14 cellular contexts compared by ENCODE assay signal in genomic region chr22:41782316-41782715, GRCh38. TPM values are rescaled to one million over a fixed set of nuclear protein-coding genes. Genes with fewer than 3 reads are reported as not detected.
DNase-seq lines count a peak whose midpoint lies in the region; ATAC-seq and TF ChIP-seq lines count a peak whose summit lies in the region.
"Had no signal": no experiment of that assay in that cellular context is flagged by ENCODE, and none has a peak within 500 bp of the region (broad histone marks: within the 10 kb centered on the region; RNA-seq: fewer than 3 reads in every experiment).

No MANE protein-coding gene starts in this region.

- H3K27ac Mint-ChIP-seq in CD8-positive, alpha-beta T cell = peak overlapping the region; percentile 99
- H3K27ac Mint-ChIP-seq in activated T-cell treated with anti-CD3 and anti-CD28 coated beads, Interleukin-2, amount 50 U/mL, for 72 hours = peak overlapping the region; percentile 91
- H3K27ac Mint-ChIP-seq in naive B cell = peak overlapping the region; percentile 93 to 99 (median 99)

- H3K36me3 Mint-ChIP-seq in CD8-positive, alpha-beta T cell = peaks cover 27% of the 10 kb centered on the region
- no peaks in the 10 kb centered on the region for H3K36me3 Mint-ChIP-seq in activated T-cell treated with anti-CD3 and anti-CD28 coated beads, Interleukin-2, amount 50 U/mL, for 72 hours (ENCODE audit: insufficient read depth in 2 of 2)
- peaks cover 0 to 8% of the 10 kb centered on the region in 2 donors for H3K36me3 Mint-ChIP-seq in naive B cell

- TF ChIP-seq POLR2A in IMR-90 (IDR thresholded peaks at IDR 0.05; ENCODE audit: low read depth, low read length) = no peak

- intact Hi-C loops in CD8-positive, alpha-beta T cell (cut with DNase I, micrococcal nuclease) = loop anchor here in 1 of 2 experiments (5.0 kb wide), 1 partner anchor 85 kb away; the partner anchor contains the start of gene MEI1
- intact Hi-C loops in IMR-90 (cut with micrococcal nuclease) (no loop called here), left ventricle myocardium inferior (cut with micrococcal nuclease) (no loop called here)

- H3K9me3 ChIP-seq in CD8-positive, alpha-beta T cell (ENCODE audit: low read length) = no peaks in the 10 kb centered on the region
- H3K9me3 ChIP-seq in IMR-90 (ENCODE audit: control insufficient read depth, insufficient read depth, low read length) (no peaks in the 10 kb centered on the region), hepatocyte (ENCODE audit: low read depth) (no peaks in the 10 kb centered on the region), left ventricle myocardium inferior (replicated peaks) (no peaks in the 10 kb centered on the region)
- H3K9me3 ChIP-seq: SJCRH30 had no signal

- in situ Hi-C loops in IMR-90 (cut with MboI; ENCODE audit: low sequenced_read_pairs) = no loop called here

- no peak overlapping the region; a peak in 1 of 4 replicates for H4K8ac ChIP-seq in IMR-90 (ENCODE audit: low read depth in 2 of 2, low read length in 2 of 2)

- H2AK5ac ChIP-seq in IMR-90 (ENCODE audit: low read depth, low read length) = no peak overlapping the region

- H3K4me3 Mint-ChIP-seq in CD8-positive, alpha-beta T cell = peak overlapping the region; percentile 89
- peak overlapping the region; percentile 86 to 93 for H3K4me3 Mint-ChIP-seq in activated T-cell treated with anti-CD3 and anti-CD28 coated beads, Interleukin-2, amount 50 U/mL, for 72 hours
- H3K4me3 Mint-ChIP-seq in naive B cell = peak overlapping the region; percentile 79 to 94 (median 87)

- H3K27me3 Mint-ChIP-seq in CD8-positive, alpha-beta T cell (ENCODE audit: low read depth) = no peaks in the 10 kb centered on the region
- no peaks in the 10 kb centered on the region for H3K27me3 Mint-ChIP-seq in activated T-cell treated with anti-CD3 and anti-CD28 coated beads, Interleukin-2, amount 50 U/mL, for 72 hours (ENCODE audit: low read depth)
- no peaks in the 10 kb centered on the region for H3K27me3 Mint-ChIP-seq in naive B cell

- H3K79me1 ChIP-seq in IMR-90 (ENCODE audit: low read depth in 1 of 2, low read length in 2 of 2) = no peaks in the 10 kb centered on the region

- WGBS in IMR-90 (ENCODE audit: extremely low coverage in 2 of 2, insufficient read length in 1 of 2), 2 experiments = 87% methylated on average over 3 of the region's 6 CpGs; no CpG with 5 or more reads in 1 of the 2 experiments
- 83% methylated on average over 6 of the region's 6 CpGs for WGBS in hepatocyte (ENCODE audit: low lambda C conversion rate, missing lambda C conversion rate)

- H2AFZ ChIP-seq in IMR-90 (replicated peaks; ENCODE audit: low read length, poor library complexity) = peak overlapping the region; percentile 59
- H2AFZ ChIP-seq in hepatocyte = no peak overlapping the region

- no peak overlapping the region for H3K9ac ChIP-seq in IMR-90 (ENCODE audit: low read depth, low read length)

- H3K9me1 ChIP-seq in IMR-90 (ENCODE audit: insufficient read depth, low read length) = no peaks in the 10 kb centered on the region

- no peak overlapping the region for H2BK5ac ChIP-seq in IMR-90 (ENCODE audit: low read depth, low read length, poor library complexity, severe bottlenecking)

- POLR2A ChIA-PET in CD8-positive, alpha-beta T cell (lab: Charles Lee) = interaction anchor here (1.5 to 11.8 kb wide), 6 partner anchors 12 to 94 kb away, joined by 6 to 289 read pairs (median 9); partner anchors contain the start of genes CCDC134 and SNU13
- POLR2A ChIA-PET in IMR-90 (lab: Charles Lee; ENCODE audit: unreplicated experiment) = no interaction called here

- peak overlapping the region; percentile 86 for H3K27ac ChIP-seq in CD8-positive, alpha-beta T cell (ENCODE audit: low read depth, low read length)
- H3K27ac ChIP-seq in IMR-90 (ENCODE audit: insufficient read depth, low read length) (no peak overlapping the region), hepatocyte (no peak overlapping the region), left ventricle myocardium inferior (replicated peaks) (no peak overlapping the region)
- H3K27ac ChIP-seq: C4-2B, SJCRH30, VCaP had no signal

- no peak overlapping the region for H4K91ac ChIP-seq in IMR-90 (ENCODE audit: insufficient read depth, low read depth, low read length)

- H2BK120ac ChIP-seq in IMR-90 (ENCODE audit: low read depth, low read length) = no peak overlapping the region

- H3K4me1 ChIP-seq in CD8-positive, alpha-beta T cell (ENCODE audit: insufficient read depth, low read length) = peaks cover 40% of the 10 kb centered on the region
- H3K4me1 ChIP-seq in IMR-90 (ENCODE audit: control insufficient read depth, insufficient read depth, low read length) (no peaks in the 10 kb centered on the region), hepatocyte (ENCODE audit: insufficient read depth) (no peaks in the 10 kb centered on the region), left ventricle myocardium inferior (no peaks in the 10 kb centered on the region)
- H3K4me1 ChIP-seq: SJCRH30 had no signal

- no peaks in the 10 kb centered on the region for H3K9me2 ChIP-seq in hepatocyte (replicated peaks; ENCODE audit: insufficient read depth)

- no peak overlapping the region for H3K4ac ChIP-seq in IMR-90 (ENCODE audit: low read depth, low read length)

- no TSS peak for BruUV-seq in IMR-90 (replicated peaks; lab: Mats Ljungman, UMichigan)

- no peak overlapping the region for H3K4me2 ChIP-seq in IMR-90 (ENCODE audit: low read depth, low read length)
- H3K4me2 ChIP-seq in hepatocyte = no peak overlapping the region

- dilution Hi-C loops in IMR-90 (cut with HindIII; ENCODE audit: low sequenced_read_pairs, unreplicated experiment) = no loop called here

- H3K18ac ChIP-seq in IMR-90 (ENCODE audit: low read depth, low read length) = no peak overlapping the region

- DNase-seq in CD8-positive, alpha-beta T cell = peak in 4 of 7 experiments; percentile 27 to 54 (median 34)
- DNase-seq in IMR-90 = no peak
- peak; percentile 33 to 44 for DNase-seq in activated T-cell treated with anti-CD3 and anti-CD28 coated beads, Interleukin-2, amount 50 U/mL, for 72 hours
- DNase-seq in naive B cell = no peak
- no peak for DNase-seq in hepatocyte (ENCODE audit: low spot score)
- no peak for DNase-seq in left ventricle myocardium inferior
- DNase-seq: effector CD4-positive, alpha-beta T cell; GOT3; NCI-H1417 treated with DMSO at 0.1 percent for 48 hours; SJCRH30 had no signal

- no peak for ATAC-seq in CD8-positive, alpha-beta T cell
- ATAC-seq in IMR-90 (ENCODE audit: low read depth) = no peak
- ATAC-seq in activated T-cell treated with anti-CD3 and anti-CD28 coated beads, Interleukin-2, amount 50 U/mL, for 72 hours (replicated peaks in 1 of 2) = peak; percentile 31 to 50
- no peak for ATAC-seq in naive B cell (ENCODE audit: low read depth in 2 of 2)
- ATAC-seq in GM21390 (IDR thresholded peaks at IDR 0.05; ENCODE audit: unreplicated experiment) = no peak
- ATAC-seq in HG03175 (IDR thresholded peaks at IDR 0.05; ENCODE audit: unreplicated experiment) = no peak

- H2BK20ac ChIP-seq in IMR-90 (ENCODE audit: low read depth, low read length) = no peak overlapping the region

- peak overlapping the region; percentile 69 for H3K4me3 ChIP-seq in CD8-positive, alpha-beta T cell (ENCODE audit: low read depth, low read length)
- no peak overlapping the region for H3K4me3 ChIP-seq in IMR-90 (ENCODE audit: insufficient read depth, low read depth, low read length)
- no peak overlapping the region for H3K4me3 ChIP-seq in hepatocyte
- no peak overlapping the region for H3K4me3 ChIP-seq in left ventricle myocardium inferior
- H3K4me3 ChIP-seq: SJCRH30 had no signal

- H2BK15ac ChIP-seq in IMR-90 (ENCODE audit: low read depth, low read length) = no peak overlapping the region

- TF ChIP-seq CTCF in CD8-positive, alpha-beta T cell (IDR thresholded peaks at IDR 0.05) = no peak
- TF ChIP-seq CTCF in IMR-90 (conservative IDR thresholded peaks at IDR 0.05; ENCODE audit: low read depth, low read length) (no peak), hepatocyte (IDR thresholded peaks at IDR 0.05; ENCODE audit: poor library complexity) (no peak), left ventricle myocardium inferior (IDR thresholded peaks at IDR 0.05; ENCODE audit: borderline replicate concordance) (no peak)

- no peak overlapping the region for H3K14ac ChIP-seq in IMR-90 (replicated peaks; ENCODE audit: low read depth, low read length)

- no peaks in the 10 kb centered on the region for H3K9me3 Mint-ChIP-seq in CD8-positive, alpha-beta T cell
- no peaks in the 10 kb centered on the region for H3K9me3 Mint-ChIP-seq in activated T-cell treated with anti-CD3 and anti-CD28 coated beads, Interleukin-2, amount 50 U/mL, for 72 hours
- H3K9me3 Mint-ChIP-seq in naive B cell = no peaks in the 10 kb centered on the region

- H4K5ac ChIP-seq in IMR-90 (ENCODE audit: low read depth, low read length) = no peak overlapping the region

- H4K20me1 ChIP-seq in IMR-90 (ENCODE audit: insufficient read depth, low read length) (no peaks in the 10 kb centered on the region), hepatocyte (ENCODE audit: insufficient read depth, poor library complexity, severe bottlenecking) (no peaks in the 10 kb centered on the region)

- H3K79me2 ChIP-seq in hepatocyte = no peaks in the 10 kb centered on the region

- peaks cover 9% of the 10 kb centered on the region for H3K36me3 ChIP-seq in CD8-positive, alpha-beta T cell (ENCODE audit: insufficient read depth, low read length)
- H3K36me3 ChIP-seq in IMR-90 (ENCODE audit: control insufficient read depth, insufficient read depth, low read length) (no peaks in the 10 kb centered on the region), hepatocyte (replicated peaks; ENCODE audit: insufficient read depth, low read depth) (no peaks in the 10 kb centered on the region), left ventricle myocardium inferior (no peaks in the 10 kb centered on the region)
- H3K36me3 ChIP-seq: SJCRH30 had no signal

- no peak overlapping the region for H2AK9ac ChIP-seq in IMR-90 (replicated peaks; ENCODE audit: low read depth, low read length, poor library complexity)

- peaks cover 67% of the 10 kb centered on the region for H3K4me1 Mint-ChIP-seq in CD8-positive, alpha-beta T cell (ENCODE audit: low read depth)
- H3K4me1 Mint-ChIP-seq in activated T-cell treated with anti-CD3 and anti-CD28 coated beads, Interleukin-2, amount 50 U/mL, for 72 hours (ENCODE audit: low read depth) = peaks cover 64% of the 10 kb centered on the region
- H3K4me1 Mint-ChIP-seq in naive B cell = peaks cover 33 to 51% (median 42%) of the 10 kb centered on the region in 3 donors

- CTCF ChIA-PET in CD8-positive, alpha-beta T cell (lab: Charles Lee) = interaction anchor here (0.8 to 5.7 kb wide), 6 partner anchors 10 to 159 kb away, joined by 4 to 45 read pairs (median 8); partner anchors contain the start of genes CCDC134 and SNU13
- CTCF ChIA-PET in IMR-90 (lab: Yijun Ruan, JAX) = interaction anchor here (0.5 kb wide), 1 partner anchor 11 kb away, joined by 3 read pairs; no protein-coding TSS in a partner anchor

- H3K23ac ChIP-seq in IMR-90 (ENCODE audit: low read depth, low read length) = no peak overlapping the region

- H3K56ac ChIP-seq in IMR-90 (ENCODE audit: extremely low read depth, insufficient read depth, low read length) = no peak overlapping the region

- no peak for TF ChIP-seq RAD21 in IMR-90 (IDR thresholded peaks at IDR 0.05; ENCODE audit: low read length)

- H3K27me3 ChIP-seq in CD8-positive, alpha-beta T cell (ENCODE audit: insufficient read depth, low read length) = no peaks in the 10 kb centered on the region
- H3K27me3 ChIP-seq in IMR-90 (ENCODE audit: control insufficient read depth, insufficient read depth, low read length) = peaks cover 1% of the 10 kb centered on the region
- no peaks in the 10 kb centered on the region for H3K27me3 ChIP-seq in hepatocyte
- H3K27me3 ChIP-seq in left ventricle myocardium inferior (ENCODE audit: low read depth) = no peaks in the 10 kb centered on the region
- H3K27me3 ChIP-seq: SJCRH30 had no signal

RNA-seq across cellular contexts. Expression of gene CCDC134, which starts 18.2 kb away (rescaled TPM):
- total RNA-seq in CD8-positive, alpha-beta T cell = 10 to 100 TPM; 19.1 to 22.5 TPM
- total RNA-seq in IMR-90 (2012; rRNA removed) = 6.1 and 7.0 TPM in 2 replicates
- 5.1 and 7.5 TPM in 2 replicates for polyA plus RNA-seq in IMR-90 (2012; rRNA removed)
- 3.3 and 5.2 TPM in 2 replicates for polyA plus RNA-seq in IMR-90 (2012; cell fraction: cytosol; rRNA removed)
- polyA plus RNA-seq in IMR-90 (2012; cell fraction: nucleus; rRNA removed; ENCODE audit: low replicate concordance) = 2.0 and 2.3 TPM in 2 replicates
- 10 to 100 TPM; 18.9 to 23.1 TPM for total RNA-seq in activated T-cell treated with anti-CD3 and anti-CD28 coated beads, Interleukin-2, amount 50 U/mL, for 72 hours
- polyA plus RNA-seq in naive B cell (ENCODE audit: low read depth in 6 of 6) = 1 to 10 TPM; 2.1 to 7.6 (median 3.6) TPM
- total RNA-seq in hepatocyte = 7.2 and 9.2 TPM in 2 replicates
- polyA plus RNA-seq in hepatocyte = 4.1 and 7.4 TPM in 2 replicates
- 3.9 TPM for total RNA-seq in left ventricle myocardium inferior

RNA-seq across cellular contexts. Expression of gene SREBF2, which starts 50.6 kb away (rescaled TPM):
- 100 to 1,000 TPM; 109 to 122 TPM for total RNA-seq in CD8-positive, alpha-beta T cell
- total RNA-seq in IMR-90 (2012; rRNA removed) (8.1 and 9.2 TPM in 2 replicates), hepatocyte (109 and 114 TPM in 2 replicates), left ventricle myocardium inferior (74.5 TPM)
- polyA plus RNA-seq in IMR-90 (2012; rRNA removed) (47.4 and 50.1 TPM in 2 replicates), naive B cell (ENCODE audit: low read depth in 6 of 6) (10 to 100 TPM; 30.1 to 52.8 (median 40.7) TPM), hepatocyte (96.3 and 113 TPM in 2 replicates)
- 40.1 and 52.1 TPM in 2 replicates for polyA plus RNA-seq in IMR-90 (2012; cell fraction: cytosol; rRNA removed)
- 62.2 and 101 TPM in 2 replicates for polyA plus RNA-seq in IMR-90 (2012; cell fraction: nucleus; rRNA removed; ENCODE audit: low replicate concordance)
- 100 to 1,000 TPM; 127 to 131 TPM for total RNA-seq in activated T-cell treated with anti-CD3 and anti-CD28 coated beads, Interleukin-2, amount 50 U/mL, for 72 hours

Comparison
In these comparisons a context has a peak if more than half of its experiments do, and no peak if none do; other contexts are left out.
1. ATAC-seq: peak in activated T-cell treated with anti-CD3 and anti-CD28 coated beads, Interleukin-2, amount 50 U/mL, for 72 hours (2 of 2); none in CD8-positive, alpha-beta T cell (single experiment), IMR-90 (single experiment), naive B cell (0 of 2), GM21390 (single experiment) and HG03175 (single experiment).
2. DNase-seq: peak in CD8-positive, alpha-beta T cell (4 of 7) and activated T-cell treated with anti-CD3 and anti-CD28 coated beads, Interleukin-2, amount 50 U/mL, for 72 hours (2 of 2); none in IMR-90 (single experiment), naive B cell (single experiment), hepatocyte (single experiment) and left ventricle myocardium inferior (single experiment).
3. Peak in every context shown above with its lines, with median percentiles within 50 percentile points of each other: H3K27ac Mint-ChIP-seq and H3K4me3 Mint-ChIP-seq.